8 cellular contexts compared by ENCODE assay signal in genomic region chr10:31927597-31928530, GRCh38. TPM values are rescaled to one million over a fixed set of nuclear protein-coding genes. Genes with fewer than 3 reads are reported as not detected.
A peak's percentile ranks its signal among the peaks of the same experiment; 100 is the strongest.
DNase-seq lines count a peak whose midpoint lies in the region; TF ChIP-seq lines count a peak whose summit lies in the region.

No MANE protein-coding gene starts in this region.

- peak overlapping the region; percentile 93 for H3K27ac ChIP-seq in rectal smooth muscle tissue (ENCODE audit: low read depth, low read length)

- peak overlapping the region; percentile 70 for H3K27ac Mint-ChIP-seq in T-helper 2 cell treated with Interferon-gamma antibody and Interleukin-4, amounts not matched to agents 5 μg/mL and 100 μg/mL, for 36 hours

- peak overlapping the region; percentile 97 for H3K4me3 ChIP-seq in GM08714 (ENCODE audit: low read length)
- H3K4me3 ChIP-seq in H7 (ENCODE audit: insufficient read depth, low read depth, low read length): peak overlapping the region; percentile 88
- H3K4me3 ChIP-seq in astrocyte of the spinal cord (ENCODE audit: low read depth, low read length): peak overlapping the region; percentile 86
- peak overlapping the region; percentile 71 for H3K4me3 ChIP-seq in rectal smooth muscle tissue (ENCODE audit: low read length)

- peak; percentile 33; the same call in 1 of the 2 replicates for TF ChIP-seq CTCF in LNCAP (IDR thresholded peaks at IDR 0.05)
- TF ChIP-seq CTCF in astrocyte of the spinal cord (IDR thresholded peaks at IDR 0.05; ENCODE audit: low read depth, low read length): peak; percentile 37

- H3K4me3 Mint-ChIP-seq in T-helper 2 cell treated with Interferon-gamma antibody and Interleukin-4, amounts not matched to agents 5 μg/mL and 100 μg/mL, for 36 hours: peak overlapping the region; percentile 90

- peaks cover 8% of the 10 kb centered on the region for H3K36me3 Mint-ChIP-seq in T-helper 2 cell treated with Interferon-gamma antibody and Interleukin-4, amounts not matched to agents 5 μg/mL and 100 μg/mL, for 36 hours (ENCODE audit: low read depth)

- peak; percentile 88 for DNase-seq in H7
- peak; percentile 34 for DNase-seq in T-helper 2 cell treated with Interferon-gamma antibody and Interleukin-4, amounts not matched to agents 5 μg/mL and 100 μg/mL, for 36 hours (ENCODE audit: low spot score)
- DNase-seq in astrocyte of the spinal cord (ENCODE audit: low read depth, low spot score): peak; percentile 71
- peak; percentile 36 to 54 for DNase-seq in hippocampal formation (lab: John Stamatoyannopoulos, UW)
- no peak for DNase-seq in GDM1 (lab: John Stamatoyannopoulos, UW)

- H3K9me3 Mint-ChIP-seq in T-helper 2 cell treated with Interferon-gamma antibody and Interleukin-4, amounts not matched to agents 5 μg/mL and 100 μg/mL, for 36 hours: no peaks in the 10 kb centered on the region

- H3K27me3 ChIP-seq in H7 (ENCODE audit: control insufficient read depth, insufficient read depth, low read length) (no peaks in the 10 kb centered on the region), rectal smooth muscle tissue (ENCODE audit: control insufficient read depth, insufficient read depth, low read length) (no peaks in the 10 kb centered on the region)

- H3K27me3 Mint-ChIP-seq in T-helper 2 cell treated with Interferon-gamma antibody and Interleukin-4, amounts not matched to agents 5 μg/mL and 100 μg/mL, for 36 hours (ENCODE audit: low read depth): peaks cover 21% of the 10 kb centered on the region

- H3K9ac ChIP-seq in rectal smooth muscle tissue (ENCODE audit: low read length): peak overlapping the region; percentile 36

- peaks cover 51% of the 10 kb centered on the region for H3K4me1 Mint-ChIP-seq in T-helper 2 cell treated with Interferon-gamma antibody and Interleukin-4, amounts not matched to agents 5 μg/mL and 100 μg/mL, for 36 hours (ENCODE audit: low read depth)

- no peaks in the 10 kb centered on the region for H3K4me1 ChIP-seq in rectal smooth muscle tissue (ENCODE audit: control insufficient read depth, insufficient read depth, low read length)

- in situ Hi-C loops in astrocyte of the spinal cord (cut with HindIII; ENCODE audit: low sequenced_read_pairs): no loop called here

- no peaks in the 10 kb centered on the region for H3K36me3 ChIP-seq in H7 (replicated peaks; ENCODE audit: control insufficient read depth, insufficient read depth, low read length)
- no peaks in the 10 kb centered on the region for H3K36me3 ChIP-seq in rectal smooth muscle tissue (ENCODE audit: control insufficient read depth, insufficient read depth, low read length)

RNA-seq across cellular contexts. Expression of gene ARHGAP12, which starts 0.8 kb away (rescaled TPM):
- 28.5 and 39.1 TPM in 2 replicates for total RNA-seq in H7 (2014; rRNA removed; shearing (Covaris generic))
